Comparison of ENCODE assay signal across 1 cellular context in genomic region chr11:34264266-34265110, GRCh38.
TF ChIP-seq lines count a peak whose summit lies in the region.

No MANE protein-coding gene starts in this region.

TF ChIP-seq in HCT116, 20 proteins besides CTCF, POLR2A, EP300 and RAD21 (continued from another document):
- no peak for TF ChIP-seq ZBTB33 (IDR thresholded peaks at IDR 0.05; ENCODE audit: extremely low read depth, insufficient replicate concordance, low read length)
- no peak for TF ChIP-seq REST (IDR thresholded peaks at IDR 0.05; ENCODE audit: low read depth)
- TF ChIP-seq SRF (IDR thresholded peaks at IDR 0.05; ENCODE audit: low read depth): no peak
- TF ChIP-seq CBX3 (IDR thresholded peaks at IDR 0.05; ENCODE audit: low read depth): no peak
- no peak for TF ChIP-seq JUND (IDR thresholded peaks at IDR 0.05)
- TF ChIP-seq ZNF274 (IDR thresholded peaks at IDR 0.05; ENCODE audit: low read depth, low read length): no peak
- TF ChIP-seq POLR2AphosphoS5 (IDR thresholded peaks at IDR 0.05; ENCODE audit: low read depth, low read length): no peak
- TF ChIP-seq YY1 (IDR thresholded peaks at IDR 0.05; ENCODE audit: extremely low read depth, insufficient replicate concordance, low read depth, low read length): no peak
- TF ChIP-seq CEBPB (IDR thresholded peaks at IDR 0.05; ENCODE audit: low read depth): no peak
- no peak for TF ChIP-seq ATF3 (IDR thresholded peaks at IDR 0.05)
- TF ChIP-seq ZFX (IDR thresholded peaks at IDR 0.05): no peak
